In genomic region chr20:63642518-63643247, GRCh38 we compare ENCODE assay signal across 8 cellular contexts. TPM values are rescaled to one million over a fixed set of nuclear protein-coding genes. Genes with fewer than 3 reads are reported as not detected.
DNase-seq lines count a peak whose midpoint lies in the region; ATAC-seq and TF ChIP-seq lines count a peak whose summit lies in the region.

No MANE protein-coding gene starts in this region.

- H3K4me3 ChIP-seq in PC-9: peak overlapping the region; percentile 56
- H3K4me3 ChIP-seq in esophagus muscularis mucosa: peak overlapping the region; percentile 54 to 69 (median 62)

- 92% methylated on average over 13 of the region's 31 CpGs for WGBS in esophagus muscularis mucosa

- CTCF ChIA-PET in PC-9 (lab: Charles Lee): interaction anchor here (0.7 to 2.3 kb wide), 5 partner anchors 15 to 781 kb away, joined by 3 to 43 read pairs (median 11); partner anchors contain the start of genes PTK6, RTEL1 and TCFL5

- H4K20me1 ChIP-seq in PC-9 (ENCODE audit: insufficient read depth): no peaks in the 10 kb centered on the region

- H3K36me3 ChIP-seq in PC-9 (ENCODE audit: low read depth): no peaks in the 10 kb centered on the region
- H3K36me3 ChIP-seq in esophagus muscularis mucosa: no peaks in the 10 kb centered on the region

- H3F3A ChIP-seq in PC-9 (ENCODE audit: insufficient read depth, low read depth): peaks cover 7% of the 10 kb centered on the region; the same call in 1 of the 2 replicates

- H3K9me3 ChIP-seq in PC-9 (ENCODE audit: insufficient read depth, low read depth) (no peaks in the 10 kb centered on the region), esophagus muscularis mucosa (no peaks in the 10 kb centered on the region)

- peak overlapping the region; percentile 84 for H3K4me2 ChIP-seq in PC-9

- intact Hi-C loops in PC-9 (cut with micrococcal nuclease; ENCODE audit: unreplicated experiment) (loop anchor here (5.0 kb wide), 1 partner anchor 90 kb away; the partner anchor contains the start of gene FNDC11), esophagus muscularis mucosa (cut with DNase I) (no loop called here), sciatic nerve (cut with DNase I) (no loop called here)

- BruUV-seq in PC-9 (replicated peaks; lab: Mats Ljungman, UMichigan): TSS peak; percentile 61

- DNase-seq in PC-9 (peak; percentile 37 to 49), esophagus muscularis mucosa (ENCODE audit: extremely low spot score) (no peak), sciatic nerve (ENCODE audit: low spot score) (no peak), ureter (ENCODE audit: low spot score) (no peak), NCI-H1048 (lab: John Stamatoyannopoulos, UW) (no peak), NCI-H748 (lab: John Stamatoyannopoulos, UW; ENCODE audit: unreplicated experiment) (no peak), DMS153 (lab: John Stamatoyannopoulos, UW) (no peak)

- no peaks in the 10 kb centered on the region for H3K27me3 ChIP-seq in PC-9 (ENCODE audit: insufficient read depth, low read depth)
- H3K27me3 ChIP-seq in esophagus muscularis mucosa: no peaks in the 10 kb centered on the region

- no peak for TF ChIP-seq EP300 in esophagus muscularis mucosa (IDR thresholded peaks at IDR 0.05)

- ATAC-seq in GM19455 (IDR thresholded peaks at IDR 0.05; ENCODE audit: unreplicated experiment) (peak; percentile 10), sciatic nerve (peak; percentile 1)

- H3K79me2 ChIP-seq in PC-9 (ENCODE audit: low read depth): no peaks in the 10 kb centered on the region

- POLR2A ChIA-PET in PC-9 (lab: Charles Lee; ENCODE audit: unreplicated experiment): interaction anchor here (0.6 to 2.0 kb wide), 7 partner anchors 10 to 338 kb away, joined by 3 to 38 read pairs (median 9); partner anchors contain the start of gene PRPF6

- no peak overlapping the region; the same call in 1 of the 2 replicates for H3K27ac ChIP-seq in PC-9
- H3K27ac ChIP-seq in esophagus muscularis mucosa (replicated peaks in 1 of 4): peak overlapping the region; percentile 42 to 81 (median 64)

- peaks cover 16% of the 10 kb centered on the region for H3K4me1 ChIP-seq in PC-9 (replicated peaks; ENCODE audit: insufficient read depth)
- H3K4me1 ChIP-seq in esophagus muscularis mucosa: peaks cover 7 to 32% (median 21%) of the 10 kb centered on the region in 4 donors

- no peak for TF ChIP-seq CTCF in PC-9 (conservative IDR thresholded peaks at IDR 0.05)
- TF ChIP-seq CTCF in esophagus muscularis mucosa (IDR thresholded peaks at IDR 0.05): no peak

- peak overlapping the region; percentile 78 for H2AFZ ChIP-seq in PC-9

- H3K9me2 ChIP-seq in PC-9 (ENCODE audit: insufficient read depth): no peaks in the 10 kb centered on the region

- no peak for TF ChIP-seq POLR2A in esophagus muscularis mucosa (IDR thresholded peaks at IDR 0.05; ENCODE audit: low read depth)

RNA-seq across cellular contexts. Expression of gene STMN3, which starts 10.5 kb away (rescaled TPM):
- total RNA-seq in PC-9 (2021) (24.3 and 24.4 TPM in 2 replicates), esophagus muscularis mucosa (10 to 100 TPM; 13.3 to 47.4 (median 28.9) TPM), sciatic nerve (19.7 TPM), ureter (16.5 TPM)

RNA-seq across cellular contexts. Expression of gene RTEL1, which starts 15.4 kb away (rescaled TPM):
- total RNA-seq in PC-9 (2021) (36.0 and 37.4 TPM in 2 replicates), esophagus muscularis mucosa (10 to 100 TPM in 2 of 4 donors, 1 to 10 TPM in 2; 8.4 to 13.4 (median 9.6) TPM), sciatic nerve (34.1 TPM), ureter (45.9 TPM)

RNA-seq across cellular contexts. Expression of gene GMEB2, which starts 15.8 kb away (rescaled TPM):
- total RNA-seq in PC-9 (2021) (18.9 and 19.3 TPM in 2 replicates), esophagus muscularis mucosa (10 to 100 TPM; 11.1 to 19.1 (median 14.0) TPM), sciatic nerve (11.1 TPM), ureter (13.3 TPM)

RNA-seq across cellular contexts. Expression of gene TNFRSF6B, which starts 53.8 kb away (rescaled TPM):
- not detected in 2 replicates for total RNA-seq in PC-9 (2021)
- total RNA-seq in esophagus muscularis mucosa: 10 to 100 TPM in 3 of 4 donors, 1 to 10 TPM in 1; 5.0 to 67.8 (median 26.5) TPM
- total RNA-seq in sciatic nerve: 6.1 TPM
- total RNA-seq in ureter: 19.8 TPM

Comparison
In these comparisons a context has a peak if more than half of its experiments do, and no peak if none do; other contexts are left out.
1. DNase-seq: peak in PC-9 (2 of 2); none in esophagus muscularis mucosa (single experiment), sciatic nerve (single experiment), ureter (single experiment), NCI-H1048 (single experiment), NCI-H748 (single experiment) and DMS153 (single experiment).